2 cellular contexts compared by ENCODE assay signal in genomic region chr6:37473364-37474095, GRCh38.
A peak's percentile ranks its signal among the peaks of the same experiment; 100 is the strongest.
TF ChIP-seq lines count a peak whose summit lies in the region.

No MANE protein-coding gene starts in this region.

TF ChIP-seq in liver, 16 proteins besides CTCF, POLR2A, EP300 and RAD21:
- no peak for TF ChIP-seq HNF4G (IDR thresholded peaks at IDR 0.05)
- TF ChIP-seq RXRA (IDR thresholded peaks at IDR 0.05), result peak; percentile 44 to 56
- TF ChIP-seq YY1 (IDR thresholded peaks at IDR 0.05), result peak; percentile 80
- TF ChIP-seq EGR1 (IDR thresholded peaks at IDR 0.05; ENCODE audit: low read depth in 2 of 2), result no peak
- peak; percentile 58 to 71 for TF ChIP-seq HNF4A (conservative IDR thresholded peaks at IDR 0.05)

TF ChIP-seq in HepG2, 621 proteins besides CTCF, POLR2A, EP300 and RAD21:
- TF ChIP-seq SMYD3 (CRISPR knock-in tag; IDR thresholded peaks at IDR 0.05) (no peak), ZNF672 (CRISPR knock-in tag; IDR thresholded peaks at IDR 0.05) (no peak), BATF2 (CRISPR knock-in tag; IDR thresholded peaks at IDR 0.05) (no peak)
- TF ChIP-seq, protein P1, sequence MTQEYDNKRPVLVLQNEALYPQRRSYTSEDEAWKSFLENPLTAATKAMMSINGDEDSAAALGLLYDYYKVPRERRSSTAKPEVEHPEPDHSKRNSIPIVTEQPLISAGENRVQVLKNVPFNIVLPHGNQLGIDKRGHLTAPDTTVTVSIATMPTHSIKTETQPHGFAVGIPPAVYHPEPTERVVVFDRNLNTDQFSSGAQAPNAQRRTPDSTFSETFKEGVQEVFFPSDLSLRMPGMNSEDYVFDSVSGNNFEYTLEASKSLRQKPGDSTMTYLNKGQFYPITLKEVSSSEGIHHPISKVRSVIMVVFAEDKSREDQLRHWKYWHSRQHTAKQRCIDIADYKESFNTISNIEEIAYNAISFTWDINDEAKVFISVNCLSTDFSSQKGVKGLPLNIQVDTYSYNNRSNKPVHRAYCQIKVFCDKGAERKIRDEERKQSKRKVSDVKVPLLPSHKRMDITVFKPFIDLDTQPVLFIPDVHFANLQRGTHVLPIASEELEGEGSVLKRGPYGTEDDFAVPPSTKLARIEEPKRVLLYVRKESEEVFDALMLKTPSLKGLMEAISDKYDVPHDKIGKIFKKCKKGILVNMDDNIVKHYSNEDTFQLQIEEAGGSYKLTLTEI (CRISPR knock-in tag; conservative IDR thresholded peaks at IDR 0.05), result no peak
